Comparison of ENCODE assay signal across 1 cellular context in genomic region chr7:44849277-44850210, GRCh38.
TF ChIP-seq lines count a peak whose summit lies in the region.

No MANE protein-coding gene starts in this region.

TF ChIP-seq in GM12878, 131 proteins besides CTCF, POLR2A, EP300 and RAD21 (continued from another document):
- TF ChIP-seq TCF3 (IDR thresholded peaks at IDR 0.05; ENCODE audit: borderline replicate concordance, insufficient read depth, low read depth, low read length) (no peak), MTA3 (IDR thresholded peaks at IDR 0.05; ENCODE audit: borderline replicate concordance, low read length) (no peak), MEF2A (IDR thresholded peaks at IDR 0.05; ENCODE audit: insufficient read depth, low read depth, low read length) (no peak), FOXM1 (IDR thresholded peaks at IDR 0.05; ENCODE audit: low read depth, low read length) (no peak), RELB (IDR thresholded peaks at IDR 0.05; ENCODE audit: low read depth) (no peak), RELA (IDR thresholded peaks at IDR 0.05; ENCODE audit: borderline replicate concordance, partially characterized antibody) (no peak), ZNF217 (IDR thresholded peaks at IDR 0.05) (no peak), YY1 (IDR thresholded peaks at IDR 0.05; ENCODE audit: low read depth, low read length) (no peak), ASH2L (IDR thresholded peaks at IDR 0.05; ENCODE audit: borderline replicate concordance, low read depth) (no peak)
- TF ChIP-seq, protein P1, sequence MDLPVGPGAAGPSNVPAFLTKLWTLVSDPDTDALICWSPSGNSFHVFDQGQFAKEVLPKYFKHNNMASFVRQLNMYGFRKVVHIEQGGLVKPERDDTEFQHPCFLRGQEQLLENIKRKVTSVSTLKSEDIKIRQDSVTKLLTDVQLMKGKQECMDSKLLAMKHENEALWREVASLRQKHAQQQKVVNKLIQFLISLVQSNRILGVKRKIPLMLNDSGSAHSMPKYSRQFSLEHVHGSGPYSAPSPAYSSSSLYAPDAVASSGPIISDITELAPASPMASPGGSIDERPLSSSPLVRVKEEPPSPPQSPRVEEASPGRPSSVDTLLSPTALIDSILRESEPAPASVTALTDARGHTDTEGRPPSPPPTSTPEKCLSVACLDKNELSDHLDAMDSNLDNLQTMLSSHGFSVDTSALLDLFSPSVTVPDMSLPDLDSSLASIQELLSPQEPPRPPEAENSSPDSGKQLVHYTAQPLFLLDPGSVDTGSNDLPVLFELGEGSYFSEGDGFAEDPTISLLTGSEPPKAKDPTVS (IDR thresholded peaks at IDR 0.05; ENCODE audit: low read depth, low read length) = no peak
